Comparison of ENCODE assay signal across 12 cellular contexts in the genomic region with DNA sequence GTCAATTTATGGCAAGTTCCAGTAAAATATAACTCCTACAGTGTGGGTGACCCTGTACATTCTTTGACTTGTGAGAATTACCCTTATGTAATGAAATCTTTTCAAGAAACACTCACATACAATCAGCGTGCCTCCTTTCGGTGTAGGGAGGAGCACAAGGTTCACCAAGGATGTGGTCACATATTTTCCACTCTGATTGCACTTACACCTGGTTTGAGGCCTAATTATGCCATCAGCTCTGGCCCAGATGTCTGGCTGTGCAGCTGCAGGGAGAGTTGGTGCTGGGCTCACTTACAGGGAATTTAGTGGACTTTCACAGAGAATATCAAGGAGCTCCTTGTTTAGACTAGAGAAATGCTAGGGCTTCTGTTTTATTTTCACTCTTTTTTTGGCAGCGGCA.
"Had no signal": no experiment of that assay in that cellular context is flagged by ENCODE, and none has a peak within 500 bp of the region (broad histone marks: within the 10 kb centered on the region; RNA-seq: fewer than 3 reads in every experiment).

No MANE protein-coding gene starts in this region.

- H3K27ac ChIP-seq: ovary had no signal

- H3K27me3 Mint-ChIP-seq: activated CD8-positive, alpha-beta memory T cell treated with anti-CD3 and anti-CD28 coated beads, Interleukin-2, amount 10 ng/mL, durations not matched to agents 7 days and 5 days; activated naive CD8-positive, alpha-beta T cell treated with anti-CD3 and anti-CD28 coated beads for 36 hours; stimulated activated naive CD8-positive, alpha-beta T cell treated with anti-CD3 and anti-CD28 coated beads, Interleukin-15, Interleukin-2, amounts not matched to agents 100 ng/mL and 50 ng/mL, for 24 hours had no signal

- H3K27ac Mint-ChIP-seq: activated CD8-positive, alpha-beta memory T cell treated with anti-CD3 and anti-CD28 coated beads, Interleukin-2, amount 10 ng/mL, durations not matched to agents 7 days and 5 days; activated naive CD8-positive, alpha-beta T cell treated with anti-CD3 and anti-CD28 coated beads for 36 hours; stimulated activated naive CD8-positive, alpha-beta T cell treated with anti-CD3 and anti-CD28 coated beads, Interleukin-15, Interleukin-2, amounts not matched to agents 100 ng/mL and 50 ng/mL, for 24 hours had no signal

- H3K4me3 ChIP-seq: ovary had no signal

- H3K36me3 ChIP-seq: ovary had no signal

- H3K36me3 Mint-ChIP-seq: activated CD8-positive, alpha-beta memory T cell treated with anti-CD3 and anti-CD28 coated beads, Interleukin-2, amount 10 ng/mL, durations not matched to agents 7 days and 5 days; activated naive CD8-positive, alpha-beta T cell treated with anti-CD3 and anti-CD28 coated beads for 36 hours had no signal

- DNase-seq: activated CD4-positive, alpha-beta T cell treated with anti-CD3 and anti-CD28 coated beads, Interleukin-2, amount 50 U/mL, for 4 hours; activated CD8-positive, alpha-beta memory T cell treated with anti-CD3 and anti-CD28 coated beads, Interleukin-2, amount 10 ng/mL, durations not matched to agents 7 days and 5 days; activated gamma-delta T cell; activated naive CD8-positive, alpha-beta T cell treated with anti-CD3 and anti-CD28 coated beads for 36 hours; activated T-cell treated with anti-CD3 and anti-CD28 coated beads, Interleukin-2, amount 50 U/mL, for 4 hours; dermis blood vessel endothelial cell; ovary; stimulated activated CD4-positive, alpha-beta T cell treated with anti-CD3 and anti-CD28 coated beads, Interleukin-4, amount 100 ng/mL, for 1 hour; stimulated activated CD8-positive, alpha-beta memory T cell treated with anti-CD3 and anti-CD28 coated beads, Interleukin-4, amount 100 ng/mL, for 48 hours had no signal

- ATAC-seq: activated CD4-positive, CD25-positive, alpha-beta regulatory T cell treated with anti-CD3 and anti-CD28 coated beads, Interleukin-2, amount 50 U/mL, for 24 hours; activated CD8-positive, alpha-beta memory T cell treated with anti-CD3 and anti-CD28 coated beads, Interleukin-2, amount 10 ng/mL, durations not matched to agents 7 days and 5 days; activated T-cell treated with anti-CD3 and anti-CD28 coated beads, Interleukin-2, amount 50 U/mL, for 4 hours had no signal

- H3K9me3 ChIP-seq: ovary had no signal

- H3K27me3 ChIP-seq: ovary had no signal

- H3K4me1 Mint-ChIP-seq: activated CD8-positive, alpha-beta memory T cell treated with anti-CD3 and anti-CD28 coated beads, Interleukin-2, amount 10 ng/mL, durations not matched to agents 7 days and 5 days; activated naive CD8-positive, alpha-beta T cell treated with anti-CD3 and anti-CD28 coated beads for 36 hours; neural crest cell had no signal

- H3K9me3 Mint-ChIP-seq: activated naive CD8-positive, alpha-beta T cell treated with anti-CD3 and anti-CD28 coated beads for 36 hours; activated T-cell treated with anti-CD3 and anti-CD28 coated beads, Interleukin-2, amount 50 U/mL, for 4 hours; neural crest cell; stimulated activated naive CD8-positive, alpha-beta T cell treated with anti-CD3 and anti-CD28 coated beads, Interleukin-15, Interleukin-2, amounts not matched to agents 100 ng/mL and 50 ng/mL, for 24 hours had no signal

- H3K4me3 Mint-ChIP-seq: activated CD8-positive, alpha-beta memory T cell treated with anti-CD3 and anti-CD28 coated beads, Interleukin-2, amount 10 ng/mL, durations not matched to agents 7 days and 5 days; activated naive CD8-positive, alpha-beta T cell treated with anti-CD3 and anti-CD28 coated beads for 36 hours; activated T-cell treated with anti-CD3 and anti-CD28 coated beads, Interleukin-2, amount 50 U/mL, for 4 hours; neural crest cell; stimulated activated naive CD8-positive, alpha-beta T cell treated with anti-CD3 and anti-CD28 coated beads, Interleukin-15, Interleukin-2, amounts not matched to agents 100 ng/mL and 50 ng/mL, for 24 hours had no signal
